In genomic region chrX:101429934-101430333, GRCh38 we compare ENCODE assay signal across 12 cellular contexts. TPM values are rescaled to one million over a fixed set of nuclear protein-coding genes. Genes with fewer than 3 reads are reported as not detected.
DNase-seq lines count a peak whose midpoint lies in the region; ATAC-seq, FAIRE-seq and TF ChIP-seq lines count a peak whose summit lies in the region.
"Had no signal": no experiment of that assay in that cellular context is flagged by ENCODE, and none has a peak within 500 bp of the region (broad histone marks: within the 10 kb centered on the region; RNA-seq: fewer than 3 reads in every experiment).

No MANE protein-coding gene starts in this region.

- no peaks in the 10 kb centered on the region for H3K27me3 ChIP-seq in bronchial epithelial cell (ENCODE audit: control insufficient read depth, insufficient read depth, low read length)
- H3K27me3 ChIP-seq: body of pancreas had no signal

- no peak overlapping the region for H3K4me3 ChIP-seq in bronchial epithelial cell (ENCODE audit: low read depth, low read length)
- H3K4me3 ChIP-seq: body of pancreas had no signal

- in situ Hi-C loops in Caki2 (cut with HindIII; ENCODE audit: low pct_unique_long_range_greater_than_20kb, low sequenced_read_pairs), result no loop called here

- DNase-seq in Caki2 (ENCODE audit: low read depth), result peak; percentile 19
- DNase-seq in GM20000 (ENCODE audit: low spot score), result peak; percentile 3
- peak; percentile 35 for DNase-seq in bronchial epithelial cell (ENCODE audit: low read depth)
- no peak for DNase-seq in central memory CD4-positive, alpha-beta T cell
- DNase-seq in NCI-H1694 treated with DMSO at 0.1 percent for 48 hours (lab: John Stamatoyannopoulos, UW), result no peak
- DNase-seq in SW480 (ENCODE audit: low spot score), result no peak
- DNase-seq: body of pancreas, NCI-H1417 treated with DMSO at 0.1 percent for 48 hours, retina had no signal

- H3K36me3 ChIP-seq in bronchial epithelial cell (ENCODE audit: control insufficient read depth, insufficient read depth, low read length), result no peaks in the 10 kb centered on the region

- FAIRE-seq in bronchial epithelial cell (lab: Jason Lieb, UNC), result no peak

- ATAC-seq in HG03354 (IDR thresholded peaks at IDR 0.05; ENCODE audit: poor library complexity, severe bottlenecking, unreplicated experiment), result peak; percentile 59
- no peak for ATAC-seq in GM19324 (IDR thresholded peaks at IDR 0.05; ENCODE audit: low FRiP score, unreplicated experiment)
- ATAC-seq: body of pancreas had no signal

- TF ChIP-seq CTCF in GM20000 (IDR thresholded peaks at IDR 0.05; ENCODE audit: extremely low read depth, missing control alignments), result no peak
- no peak for TF ChIP-seq CTCF in bronchial epithelial cell (IDR thresholded peaks at IDR 0.05; ENCODE audit: insufficient read depth, low read length, severe bottlenecking)

RNA-seq across cellular contexts. Expression of gene HNRNPH2, which starts 21.9 kb away (rescaled TPM):
- 22.1 and 26.8 TPM in 2 replicates for total RNA-seq in Caki2 (2014; rRNA removed; shearing (Covaris generic); ENCODE audit: low replicate concordance)
- total RNA-seq in bronchial epithelial cell, result 104 and 110 TPM in 2 replicates

RNA-seq across cellular contexts. Expression of gene GLA, which starts 22.2 kb away (rescaled TPM):
- 146 and 165 TPM in 2 replicates for total RNA-seq in Caki2 (2014; rRNA removed; shearing (Covaris generic); ENCODE audit: low replicate concordance)
- total RNA-seq in bronchial epithelial cell, result 9.0 and 15.0 TPM in 2 replicates

RNA-seq across cellular contexts. Expression of gene RPL36A, which starts 39.1 kb away (rescaled TPM):
- 446 and 1,206 TPM in 2 replicates for total RNA-seq in Caki2 (2014; rRNA removed; shearing (Covaris generic); ENCODE audit: low replicate concordance)
- 736 and 1,171 TPM in 2 replicates for total RNA-seq in bronchial epithelial cell

RNA-seq across cellular contexts. Expression of gene BTK, which starts 43.9 kb away (rescaled TPM):
- total RNA-seq in Caki2 (2014; rRNA removed; shearing (Covaris generic); ENCODE audit: low replicate concordance), result 0.07 TPM in 1 of 2 replicates, not detected in the other
- total RNA-seq in bronchial epithelial cell, result under 0.01 TPM in 1 of 2 replicates, not detected in the other
- total RNA-seq: T-helper 1 cell treated with Interleukin-12 subunit alpha and Interleukin-12 subunit beta and Interleukin-4 antibody, amounts not matched to agents 30 ng/mL and 1 ng/mL, for 36 hours had no signal

RNA-seq across cellular contexts. Expression of gene ARMCX4, which starts 55.3 kb away (rescaled TPM):
- not detected in 2 replicates for total RNA-seq in Caki2 (2014; rRNA removed; shearing (Covaris generic); ENCODE audit: low replicate concordance)
- 0.79 and 1.8 TPM in 2 replicates for total RNA-seq in bronchial epithelial cell

Comparison
In these comparisons a context has a peak if more than half of its experiments do, and no peak if none do; other contexts are left out.
1. DNase-seq: peak in Caki2 (single experiment), GM20000 (single experiment) and bronchial epithelial cell (single experiment); none in central memory CD4-positive, alpha-beta T cell (single experiment), NCI-H1694 treated with DMSO at 0.1 percent for 48 hours (single experiment) and SW480 (single experiment).